9 cellular contexts compared by ENCODE assay signal in genomic region chr11:110023711-110024110, GRCh38.
"Had no signal": no experiment of that assay in that cellular context is flagged by ENCODE, and none has a peak within 500 bp of the region (broad histone marks: within the 10 kb centered on the region; RNA-seq: fewer than 3 reads in every experiment).

No MANE protein-coding gene starts in this region.

- H3K36me3 ChIP-seq: HAP-1 had no signal

- H3K4me3 Mint-ChIP-seq: GM23338, IgD-negative memory B cell had no signal

- H3K27ac Mint-ChIP-seq: GM23338, IgD-negative memory B cell had no signal

- H3K4me1 Mint-ChIP-seq: GM23338 had no signal

- ATAC-seq: GM23338, HCT116 had no signal

- DNase-seq: KBM-7 had no signal

- H3K9me3 ChIP-seq: HAP-1 had no signal

- H3K9ac ChIP-seq: KMS-11 had no signal

- H3K27ac ChIP-seq: KMS-11 had no signal

- H3K4me3 ChIP-seq: GM23338, HAP-1 had no signal

- H3K9me3 Mint-ChIP-seq: GM23338 had no signal

- H3K4me1 ChIP-seq: HAP-1 had no signal

- FAIRE-seq: H1, H54, HTR-8/SVneo had no signal

- H3K4me2 ChIP-seq: GM23338, KMS-11 had no signal
